Comparison of ENCODE assay signal across 9 cellular contexts in genomic region chr10:97025613-97026242, GRCh38.
DNase-seq lines count a peak whose midpoint lies in the region; ATAC-seq and TF ChIP-seq lines count a peak whose summit lies in the region.
"Had no signal": no experiment of that assay in that cellular context is flagged by ENCODE, and none has a peak within 500 bp of the region (broad histone marks: within the 10 kb centered on the region; RNA-seq: fewer than 3 reads in every experiment).

No MANE protein-coding gene starts in this region.

- H3K4me3 ChIP-seq in H7 (ENCODE audit: insufficient read depth, low read depth, low read length) = no peak overlapping the region
- H3K4me3 ChIP-seq: skin epidermis had no signal

- POLR2A ChIA-PET in activated naive CD8-positive, alpha-beta T cell treated with anti-CD3 and anti-CD28 coated beads, Interleukin-2, amount 10 ng/mL, durations not matched to agents 7 days and 5 days (lab: Charles Lee) = interaction anchor here (1.0 kb wide), 1 partner anchor 193 kb away, joined by 6 read pairs; no protein-coding TSS in a partner anchor

- no peaks in the 10 kb centered on the region for H3K36me3 Mint-ChIP-seq in activated naive CD8-positive, alpha-beta T cell treated with anti-CD3 and anti-CD28 coated beads, Interleukin-2, amount 10 ng/mL, durations not matched to agents 7 days and 5 days

- no peak overlapping the region for H3K4me3 Mint-ChIP-seq in activated naive CD8-positive, alpha-beta T cell treated with anti-CD3 and anti-CD28 coated beads, Interleukin-2, amount 10 ng/mL, durations not matched to agents 7 days and 5 days

- peak; percentile 80 for TF ChIP-seq CTCF in C4-2B (conservative IDR thresholded peaks at IDR 0.05)

- H3K27ac ChIP-seq in C4-2B = no peak overlapping the region
- H3K27ac ChIP-seq: skin epidermis had no signal

- peak; percentile 83 for DNase-seq in H7
- peak; percentile 38 for DNase-seq in RKO (ENCODE audit: low spot score)
- DNase-seq in activated naive CD8-positive, alpha-beta T cell treated with anti-CD3 and anti-CD28 coated beads, Interleukin-2, amount 10 ng/mL, durations not matched to agents 7 days and 5 days = peak; percentile 48
- peak; percentile 68 for DNase-seq in cardiac septum (ENCODE audit: low spot score)
- DNase-seq in renal cortical epithelial cell (ENCODE audit: low read depth) = peak; percentile 49
- DNase-seq in NCI-H187 treated with DMSO at 0.1 percent for 48 hours (lab: John Stamatoyannopoulos, UW) = no peak

- H3K27ac Mint-ChIP-seq in activated naive CD8-positive, alpha-beta T cell treated with anti-CD3 and anti-CD28 coated beads, Interleukin-2, amount 10 ng/mL, durations not matched to agents 7 days and 5 days = no peak overlapping the region

- H3K27me3 ChIP-seq in H7 (ENCODE audit: control insufficient read depth, insufficient read depth, low read length) = no peaks in the 10 kb centered on the region

- H3K36me3 ChIP-seq in H7 (replicated peaks; ENCODE audit: control insufficient read depth, insufficient read depth, low read length) = no peaks in the 10 kb centered on the region

- peak; percentile 87 for ATAC-seq in activated naive CD8-positive, alpha-beta T cell treated with anti-CD3 and anti-CD28 coated beads, Interleukin-2, amount 10 ng/mL, durations not matched to agents 7 days and 5 days (ENCODE audit: low read depth)
- ATAC-seq in HG03039 (IDR thresholded peaks at IDR 0.05; ENCODE audit: unreplicated experiment) = no peak

- H3K27me3 Mint-ChIP-seq in activated naive CD8-positive, alpha-beta T cell treated with anti-CD3 and anti-CD28 coated beads, Interleukin-2, amount 10 ng/mL, durations not matched to agents 7 days and 5 days = peaks cover 8% of the 10 kb centered on the region

- intact Hi-C loops in cardiac septum (cut with DNase I) = loop anchor here (5.0 kb wide), 1 partner anchor 628 kb away; no protein-coding TSS in a partner anchor

- peaks cover 4% of the 10 kb centered on the region for H3K4me1 Mint-ChIP-seq in activated naive CD8-positive, alpha-beta T cell treated with anti-CD3 and anti-CD28 coated beads, Interleukin-2, amount 10 ng/mL, durations not matched to agents 7 days and 5 days

- no peaks in the 10 kb centered on the region for H3K9me3 Mint-ChIP-seq in activated naive CD8-positive, alpha-beta T cell treated with anti-CD3 and anti-CD28 coated beads, Interleukin-2, amount 10 ng/mL, durations not matched to agents 7 days and 5 days
